In the genomic region with DNA sequence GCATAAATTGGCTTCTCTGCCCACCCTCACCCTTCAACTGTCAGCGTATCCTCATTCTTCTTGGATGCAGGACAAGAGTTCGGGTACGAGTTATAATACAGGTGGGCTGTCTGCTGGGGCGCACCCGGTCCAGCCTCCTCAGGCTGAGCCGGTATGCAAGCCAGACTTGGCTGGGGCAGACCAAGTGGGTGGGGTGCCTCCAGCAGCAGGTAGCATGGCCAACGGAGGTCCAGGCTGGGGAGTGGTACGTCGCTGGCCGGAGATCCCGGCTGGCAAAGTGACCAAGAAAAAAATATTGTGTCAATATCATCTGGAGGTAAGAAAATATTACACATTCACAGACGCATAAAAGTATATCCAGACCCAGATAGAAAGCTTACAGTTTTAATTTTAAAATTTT, we compare ENCODE assay signal across 24 cellular contexts. TPM values are rescaled to one million over a fixed set of nuclear protein-coding genes. Genes with fewer than 3 reads are reported as not detected.
"Had no signal": no experiment of that assay in that cellular context is flagged by ENCODE, and none has a peak within 500 bp of the region (broad histone marks: within the 10 kb centered on the region; RNA-seq: fewer than 3 reads in every experiment).

No MANE protein-coding gene starts in this region.

- H3K9me3 ChIP-seq: gastrocnemius medialis, lower lobe of right lung, ovary, testis, tibial nerve, upper lobe of left lung, uterus had no signal

- ATAC-seq: esophagus mucosa; left colon; naive thymus-derived CD8-positive, alpha-beta T cell; stimulated activated effector memory CD8-positive, alpha-beta T cell treated with anti-CD3 and anti-CD28 coated beads, Interleukin-12 subunit alpha, Interleukin-12 subunit beta, amount 100 ng/mL, for 72 hours had no signal

- H3K9me3 Mint-ChIP-seq: immature natural killer cell; stimulated activated effector memory CD8-positive, alpha-beta T cell treated with anti-CD3 and anti-CD28 coated beads, Interleukin-12 subunit alpha, Interleukin-12 subunit beta, amount 100 ng/mL, for 72 hours had no signal

- H3K4me1 ChIP-seq: gastrocnemius medialis, testis, uterus had no signal

- H3K36me3 ChIP-seq: gastrocnemius medialis, lower lobe of right lung, ovary, tibial nerve, upper lobe of left lung, uterus had no signal

- H3K27ac ChIP-seq: epithelial cell of prostate, gastrocnemius medialis, lower lobe of right lung, testis, tibial nerve, uterus had no signal

- H3K4me3 Mint-ChIP-seq: endodermal cell; immature natural killer cell; naive thymus-derived CD8-positive, alpha-beta T cell; stimulated activated effector memory CD8-positive, alpha-beta T cell treated with anti-CD3 and anti-CD28 coated beads, Interleukin-12 subunit alpha, Interleukin-12 subunit beta, amount 100 ng/mL, for 72 hours had no signal

- H3K27ac Mint-ChIP-seq: endodermal cell; immature natural killer cell; naive thymus-derived CD8-positive, alpha-beta T cell; stimulated activated effector memory CD8-positive, alpha-beta T cell treated with anti-CD3 and anti-CD28 coated beads, Interleukin-12 subunit alpha, Interleukin-12 subunit beta, amount 100 ng/mL, for 72 hours had no signal

- H3K4me3 ChIP-seq: gastrocnemius medialis, lower lobe of right lung, ovary, testis, tibial nerve, upper lobe of left lung, uterus had no signal

- H3K27me3 ChIP-seq: gastrocnemius medialis, ovary, testis, tibial nerve, upper lobe of left lung, uterus had no signal

- H3K36me3 Mint-ChIP-seq: immature natural killer cell; naive thymus-derived CD8-positive, alpha-beta T cell; stimulated activated effector memory CD8-positive, alpha-beta T cell treated with anti-CD3 and anti-CD28 coated beads, Interleukin-12 subunit alpha, Interleukin-12 subunit beta, amount 100 ng/mL, for 72 hours had no signal

- DNase-seq: central memory CD4-positive, alpha-beta T cell; effector CD8-positive, alpha-beta T cell; endodermal cell; gastrocnemius medialis; immature natural killer cell; islet precursor cell; kidney glomerular epithelial cell; left colon; left ventricle myocardium superior; lower lobe of right lung; naive thymus-derived CD8-positive, alpha-beta T cell; occipital lobe; stimulated activated CD4-positive, alpha-beta T cell treated with anti-CD3 and anti-CD28 coated beads, Interleukin-2, amount 100 ng/mL, for 24 hours; stimulated activated CD4-positive, alpha-beta T cell treated with anti-CD3 and anti-CD28 coated beads, Interleukin-4, amount 100 ng/mL, for 24 hours; stimulated activated naive CD4-positive, alpha-beta T cell treated with Interleukin-2 at 50 U/mL for 16 hours; testis; uterus had no signal

RNA-seq across cellular contexts. Expression of gene GATM, which starts 45.6 kb away (rescaled TPM):
- total RNA-seq: glomerular endothelial cell had no signal
